ENCODE assay signal across 8 cellular contexts in genomic region chr3:101936419-101937331, GRCh38.
DNase-seq lines count a peak whose midpoint lies in the region; ATAC-seq and TF ChIP-seq lines count a peak whose summit lies in the region.

No MANE protein-coding gene starts in this region.

- H3K9me3 Mint-ChIP-seq in Calu3 (ENCODE audit: low read depth, unreplicated experiment): peaks cover 3% of the 10 kb centered on the region
- no peaks in the 10 kb centered on the region for H3K9me3 Mint-ChIP-seq in stimulated activated naive CD8-positive, alpha-beta T cell treated with anti-CD3 and anti-CD28 coated beads, Interleukin-15, Interleukin-2, amounts not matched to agents 100 ng/mL and 50 ng/mL, for 24 hours

- no peak for DNase-seq in Calu3
- peak; percentile 93 for DNase-seq in SKM-1 treated with dmso at 0.1 percent for 144 hours (lab: John Stamatoyannopoulos, UW; ENCODE audit: unreplicated experiment)
- peak; percentile 92 to 95 for DNase-seq in fibroblast of lung (ENCODE audit: low read depth in 2 of 2)
- no peak for DNase-seq in posterior vena cava (ENCODE audit: low spot score)
- no peak for DNase-seq in NCI-H1436 (lab: John Stamatoyannopoulos, UW)

- H3K4me3 ChIP-seq in fibroblast of lung (replicated peaks in 1 of 4; ENCODE audit: control extremely low read depth in 1 of 4, insufficient read depth in 1 of 4, low read depth in 3 of 4, low read length in 4 of 4): no peak overlapping the region

- H2AFZ ChIP-seq in fibroblast of lung (ENCODE audit: low read length): peak overlapping the region; percentile 83

- H3K27me3 ChIP-seq in fibroblast of lung (ENCODE audit: control insufficient read depth, insufficient read depth, low read length): no peaks in the 10 kb centered on the region

- no peak overlapping the region for H3K4me2 ChIP-seq in fibroblast of lung (ENCODE audit: extremely low read depth, insufficient read depth, low read length)

- H3K4me1 ChIP-seq in fibroblast of lung (ENCODE audit: control insufficient read depth, extremely low read depth, insufficient read depth, low read length): peaks cover 18% of the 10 kb centered on the region

- CTCF ChIA-PET in Calu3 (lab: Charles Lee): interaction anchor here (0.9 kb wide), 1 partner anchor 15 kb away, joined by 3 read pairs; no protein-coding TSS in a partner anchor

- TF ChIP-seq CTCF in Calu3 (IDR thresholded peaks at IDR 0.05; ENCODE audit: unreplicated experiment) (no peak), fibroblast of lung (conservative IDR thresholded peaks at IDR 0.05 in 1 of 2, IDR thresholded peaks at IDR 0.05 in 1 of 2; ENCODE audit: low read depth in 1 of 2, low read length in 2 of 2) (no peak)

- TSS peak; percentile 61 for BruUV-seq in Calu3 (replicated peaks; lab: Mats Ljungman, UMichigan)

- no peaks in the 10 kb centered on the region for H3K36me3 Mint-ChIP-seq in Calu3 (ENCODE audit: insufficient read depth, unreplicated experiment)
- H3K36me3 Mint-ChIP-seq in stimulated activated naive CD8-positive, alpha-beta T cell treated with anti-CD3 and anti-CD28 coated beads, Interleukin-15, Interleukin-2, amounts not matched to agents 100 ng/mL and 50 ng/mL, for 24 hours (ENCODE audit: low read depth): peaks cover 4% of the 10 kb centered on the region

- H3K9me3 ChIP-seq in fibroblast of lung (ENCODE audit: control insufficient read depth, insufficient read depth, low read depth, low read length): no peaks in the 10 kb centered on the region

- no peaks in the 10 kb centered on the region for H3K36me3 ChIP-seq in fibroblast of lung (ENCODE audit: control insufficient read depth, insufficient read depth, low read length)

- intact Hi-C loops in Calu3 (cut with micrococcal nuclease; ENCODE audit: unreplicated experiment): loop anchor here (5.0 kb wide), 1 partner anchor 69 kb away; no protein-coding TSS in a partner anchor
- intact Hi-C loops in posterior vena cava (cut with DNase I): no loop called here

- H3K79me2 ChIP-seq in fibroblast of lung (ENCODE audit: control insufficient read depth, insufficient read depth, low read length): no peaks in the 10 kb centered on the region

- peak overlapping the region; percentile 87 for H3K27ac Mint-ChIP-seq in Calu3 (ENCODE audit: unreplicated experiment)
- H3K27ac Mint-ChIP-seq in stimulated activated naive CD8-positive, alpha-beta T cell treated with anti-CD3 and anti-CD28 coated beads, Interleukin-15, Interleukin-2, amounts not matched to agents 100 ng/mL and 50 ng/mL, for 24 hours: peak overlapping the region; percentile 84

- no peaks in the 10 kb centered on the region for H4K20me1 ChIP-seq in fibroblast of lung (ENCODE audit: control insufficient read depth, extremely low read depth, insufficient read depth, low read length)

- H3K4me3 Mint-ChIP-seq in Calu3 (ENCODE audit: low read depth, unreplicated experiment): no peak overlapping the region
- peak overlapping the region; percentile 56 for H3K4me3 Mint-ChIP-seq in stimulated activated naive CD8-positive, alpha-beta T cell treated with anti-CD3 and anti-CD28 coated beads, Interleukin-15, Interleukin-2, amounts not matched to agents 100 ng/mL and 50 ng/mL, for 24 hours

- H3K27me3 Mint-ChIP-seq in Calu3 (ENCODE audit: unreplicated experiment): no peaks in the 10 kb centered on the region
- H3K27me3 Mint-ChIP-seq in stimulated activated naive CD8-positive, alpha-beta T cell treated with anti-CD3 and anti-CD28 coated beads, Interleukin-15, Interleukin-2, amounts not matched to agents 100 ng/mL and 50 ng/mL, for 24 hours: peaks cover 4% of the 10 kb centered on the region

- H3K9ac ChIP-seq in fibroblast of lung (ENCODE audit: insufficient read depth, low read length): no peak overlapping the region

- H3K4me1 Mint-ChIP-seq in Calu3 (ENCODE audit: low read depth, unreplicated experiment): peaks cover 24% of the 10 kb centered on the region
- H3K4me1 Mint-ChIP-seq in stimulated activated naive CD8-positive, alpha-beta T cell treated with anti-CD3 and anti-CD28 coated beads, Interleukin-15, Interleukin-2, amounts not matched to agents 100 ng/mL and 50 ng/mL, for 24 hours (ENCODE audit: low read depth): peaks cover 43% of the 10 kb centered on the region

- ATAC-seq in GM19438 (IDR thresholded peaks at IDR 0.05; ENCODE audit: low read depth, unreplicated experiment) (peak; percentile 92), HG03378 (IDR thresholded peaks at IDR 0.05; ENCODE audit: unreplicated experiment) (peak; percentile 97)

- H3K27ac ChIP-seq in fibroblast of lung (ENCODE audit: insufficient read depth, low read length): peak overlapping the region; percentile 79

Comparison
In these comparisons a context has a peak if more than half of its experiments do, and no peak if none do; other contexts are left out.
1. DNase-seq: peak in SKM-1 treated with dmso at 0.1 percent for 144 hours (single experiment) and fibroblast of lung (2 of 2); none in Calu3 (single experiment), posterior vena cava (single experiment) and NCI-H1436 (single experiment).